Comparison of ENCODE assay signal across 1 cellular context in genomic region chr15:90160781-90161727, GRCh38.
TF ChIP-seq lines count a peak whose summit lies in the region.

No MANE protein-coding gene starts in this region.

TF ChIP-seq in HepG2, 621 proteins besides CTCF, POLR2A, EP300 and RAD21 (continued from another document and continues in another):
- TF ChIP-seq ZBED4 (CRISPR knock-in tag; IDR thresholded peaks at IDR 0.05; ENCODE audit: borderline replicate concordance) = no peak
- peak; percentile 20 for TF ChIP-seq GATAD2A (CRISPR knock-in tag; IDR thresholded peaks at IDR 0.05)
- no peak for TF ChIP-seq JUNB (CRISPR knock-in tag; IDR thresholded peaks at IDR 0.05; ENCODE audit: borderline replicate concordance)
- TF ChIP-seq HNF4A (CRISPR knock-in tag; IDR thresholded peaks at IDR 0.05) = peak; percentile 7; the same call in 1 of the 2 replicates
- 0 out of 2 replicates have a peak, but pooled peaks have one; percentile 33 for TF ChIP-seq ZNF790 (CRISPR knock-in tag; IDR thresholded peaks at IDR 0.05; ENCODE audit: borderline replicate concordance)
- TF ChIP-seq ZNF292 (CRISPR knock-in tag; IDR thresholded peaks at IDR 0.05; ENCODE audit: borderline replicate concordance, low read depth) = peak; percentile 33; the same call in 1 of the 2 replicates
- no peak for TF ChIP-seq GTF3A (CRISPR knock-in tag; conservative IDR thresholded peaks at IDR 0.05)
- no peak for TF ChIP-seq TRAFD1 (CRISPR knock-in tag; IDR thresholded peaks at IDR 0.05; ENCODE audit: borderline replicate concordance)
- no peak for TF ChIP-seq CENPBD1 (CRISPR knock-in tag; IDR thresholded peaks at IDR 0.05; ENCODE audit: borderline replicate concordance, low read depth)
- peak; percentile 5; the same call in 1 of the 2 replicates for TF ChIP-seq ELF1 (CRISPR knock-in tag; IDR thresholded peaks at IDR 0.05)
- peak; percentile 8; the same call in 1 of the 2 replicates for TF ChIP-seq THAP9 (CRISPR knock-in tag; IDR thresholded peaks at IDR 0.05; ENCODE audit: borderline replicate concordance)
- no peak; the same call in 1 of the 2 replicates for TF ChIP-seq SIX1 (CRISPR knock-in tag; IDR thresholded peaks at IDR 0.05; ENCODE audit: borderline replicate concordance)
- peak; percentile 51; the same call in 1 of the 2 replicates for TF ChIP-seq THRA (CRISPR knock-in tag; IDR thresholded peaks at IDR 0.05; ENCODE audit: borderline replicate concordance)
- TF ChIP-seq HMGXB3 (CRISPR knock-in tag; IDR thresholded peaks at IDR 0.05; ENCODE audit: borderline replicate concordance) = 0 out of 2 replicates have a peak, but pooled peaks have one; percentile 15
- no peak for TF ChIP-seq ZBTB46 (CRISPR knock-in tag; IDR thresholded peaks at IDR 0.05; ENCODE audit: borderline replicate concordance)
- no peak for TF ChIP-seq ETS1 (CRISPR knock-in tag; IDR thresholded peaks at IDR 0.05)
- TF ChIP-seq ZNF616 (CRISPR knock-in tag; IDR thresholded peaks at IDR 0.05; ENCODE audit: low read depth) = no peak
- 0 out of 2 replicates have a peak, but pooled peaks have one; percentile 26 for TF ChIP-seq SP5 (CRISPR knock-in tag; IDR thresholded peaks at IDR 0.05; ENCODE audit: borderline replicate concordance, low read depth)
- TF ChIP-seq ZNF773 (CRISPR knock-in tag; IDR thresholded peaks at IDR 0.05; ENCODE audit: borderline replicate concordance) = no peak
- no peak for TF ChIP-seq ZNF337 (CRISPR knock-in tag; IDR thresholded peaks at IDR 0.05; ENCODE audit: borderline replicate concordance, low read depth)
- TF ChIP-seq TFE3 (CRISPR knock-in tag; IDR thresholded peaks at IDR 0.05) = no peak
- TF ChIP-seq ZNF710 (CRISPR knock-in tag; IDR thresholded peaks at IDR 0.05; ENCODE audit: borderline replicate concordance) = 0 out of 2 replicates have a peak, but pooled peaks have one; percentile 37
- TF ChIP-seq HMG20A (CRISPR knock-in tag; IDR thresholded peaks at IDR 0.05; ENCODE audit: borderline replicate concordance) = peak; percentile 40; the same call in 1 of the 2 replicates
- no peak for TF ChIP-seq HES4 (CRISPR knock-in tag; IDR thresholded peaks at IDR 0.05; ENCODE audit: borderline replicate concordance)
- TF ChIP-seq FOXP4 (CRISPR knock-in tag; IDR thresholded peaks at IDR 0.05) = peak; percentile 9; the same call in 1 of the 2 replicates
